In the genomic region with DNA sequence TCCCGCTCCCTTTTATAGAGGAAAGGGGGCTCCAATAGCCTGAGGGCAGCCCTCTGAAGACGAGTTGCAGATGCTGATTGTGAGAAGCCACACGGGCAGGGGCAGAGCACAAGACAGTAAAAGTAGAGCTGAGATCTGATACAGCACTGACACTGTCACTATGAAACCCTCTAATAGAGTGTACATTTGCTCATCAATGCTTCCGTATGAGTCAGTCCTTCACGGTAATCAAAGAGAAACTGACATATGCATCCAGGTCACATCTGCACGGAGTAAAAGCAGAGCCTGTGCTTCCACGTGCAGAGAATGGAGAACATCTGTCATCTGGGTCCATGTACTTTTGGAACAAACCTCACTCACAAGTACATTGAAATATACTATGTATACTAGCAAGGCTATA, we compare ENCODE assay signal across 1 cellular context.
TF ChIP-seq lines count a peak whose summit lies in the region.

No MANE protein-coding gene starts in this region.

TF ChIP-seq in GM23338, 12 proteins besides CTCF, POLR2A, EP300 and RAD21 (continued from another document):
- TF ChIP-seq REST (IDR thresholded peaks at IDR 0.05; ENCODE audit: unreplicated experiment) (no peak), JUNB (IDR thresholded peaks at IDR 0.05; ENCODE audit: unreplicated experiment) (no peak), NANOG (IDR thresholded peaks at IDR 0.05; ENCODE audit: borderline replicate concordance) (no peak), ZNF114 (CRISPR knock-in tag; IDR thresholded peaks at IDR 0.05) (no peak), EZH2phosphoT487 (IDR thresholded peaks at IDR 0.05; ENCODE audit: unreplicated experiment) (no peak), CREB1 (CRISPR knock-in tag; IDR thresholded peaks at IDR 0.05; ENCODE audit: low read depth) (no peak), ZNF331 (CRISPR knock-in tag; IDR thresholded peaks at IDR 0.05; ENCODE audit: low read depth) (no peak)
- TF ChIP-seq, protein P1, sequence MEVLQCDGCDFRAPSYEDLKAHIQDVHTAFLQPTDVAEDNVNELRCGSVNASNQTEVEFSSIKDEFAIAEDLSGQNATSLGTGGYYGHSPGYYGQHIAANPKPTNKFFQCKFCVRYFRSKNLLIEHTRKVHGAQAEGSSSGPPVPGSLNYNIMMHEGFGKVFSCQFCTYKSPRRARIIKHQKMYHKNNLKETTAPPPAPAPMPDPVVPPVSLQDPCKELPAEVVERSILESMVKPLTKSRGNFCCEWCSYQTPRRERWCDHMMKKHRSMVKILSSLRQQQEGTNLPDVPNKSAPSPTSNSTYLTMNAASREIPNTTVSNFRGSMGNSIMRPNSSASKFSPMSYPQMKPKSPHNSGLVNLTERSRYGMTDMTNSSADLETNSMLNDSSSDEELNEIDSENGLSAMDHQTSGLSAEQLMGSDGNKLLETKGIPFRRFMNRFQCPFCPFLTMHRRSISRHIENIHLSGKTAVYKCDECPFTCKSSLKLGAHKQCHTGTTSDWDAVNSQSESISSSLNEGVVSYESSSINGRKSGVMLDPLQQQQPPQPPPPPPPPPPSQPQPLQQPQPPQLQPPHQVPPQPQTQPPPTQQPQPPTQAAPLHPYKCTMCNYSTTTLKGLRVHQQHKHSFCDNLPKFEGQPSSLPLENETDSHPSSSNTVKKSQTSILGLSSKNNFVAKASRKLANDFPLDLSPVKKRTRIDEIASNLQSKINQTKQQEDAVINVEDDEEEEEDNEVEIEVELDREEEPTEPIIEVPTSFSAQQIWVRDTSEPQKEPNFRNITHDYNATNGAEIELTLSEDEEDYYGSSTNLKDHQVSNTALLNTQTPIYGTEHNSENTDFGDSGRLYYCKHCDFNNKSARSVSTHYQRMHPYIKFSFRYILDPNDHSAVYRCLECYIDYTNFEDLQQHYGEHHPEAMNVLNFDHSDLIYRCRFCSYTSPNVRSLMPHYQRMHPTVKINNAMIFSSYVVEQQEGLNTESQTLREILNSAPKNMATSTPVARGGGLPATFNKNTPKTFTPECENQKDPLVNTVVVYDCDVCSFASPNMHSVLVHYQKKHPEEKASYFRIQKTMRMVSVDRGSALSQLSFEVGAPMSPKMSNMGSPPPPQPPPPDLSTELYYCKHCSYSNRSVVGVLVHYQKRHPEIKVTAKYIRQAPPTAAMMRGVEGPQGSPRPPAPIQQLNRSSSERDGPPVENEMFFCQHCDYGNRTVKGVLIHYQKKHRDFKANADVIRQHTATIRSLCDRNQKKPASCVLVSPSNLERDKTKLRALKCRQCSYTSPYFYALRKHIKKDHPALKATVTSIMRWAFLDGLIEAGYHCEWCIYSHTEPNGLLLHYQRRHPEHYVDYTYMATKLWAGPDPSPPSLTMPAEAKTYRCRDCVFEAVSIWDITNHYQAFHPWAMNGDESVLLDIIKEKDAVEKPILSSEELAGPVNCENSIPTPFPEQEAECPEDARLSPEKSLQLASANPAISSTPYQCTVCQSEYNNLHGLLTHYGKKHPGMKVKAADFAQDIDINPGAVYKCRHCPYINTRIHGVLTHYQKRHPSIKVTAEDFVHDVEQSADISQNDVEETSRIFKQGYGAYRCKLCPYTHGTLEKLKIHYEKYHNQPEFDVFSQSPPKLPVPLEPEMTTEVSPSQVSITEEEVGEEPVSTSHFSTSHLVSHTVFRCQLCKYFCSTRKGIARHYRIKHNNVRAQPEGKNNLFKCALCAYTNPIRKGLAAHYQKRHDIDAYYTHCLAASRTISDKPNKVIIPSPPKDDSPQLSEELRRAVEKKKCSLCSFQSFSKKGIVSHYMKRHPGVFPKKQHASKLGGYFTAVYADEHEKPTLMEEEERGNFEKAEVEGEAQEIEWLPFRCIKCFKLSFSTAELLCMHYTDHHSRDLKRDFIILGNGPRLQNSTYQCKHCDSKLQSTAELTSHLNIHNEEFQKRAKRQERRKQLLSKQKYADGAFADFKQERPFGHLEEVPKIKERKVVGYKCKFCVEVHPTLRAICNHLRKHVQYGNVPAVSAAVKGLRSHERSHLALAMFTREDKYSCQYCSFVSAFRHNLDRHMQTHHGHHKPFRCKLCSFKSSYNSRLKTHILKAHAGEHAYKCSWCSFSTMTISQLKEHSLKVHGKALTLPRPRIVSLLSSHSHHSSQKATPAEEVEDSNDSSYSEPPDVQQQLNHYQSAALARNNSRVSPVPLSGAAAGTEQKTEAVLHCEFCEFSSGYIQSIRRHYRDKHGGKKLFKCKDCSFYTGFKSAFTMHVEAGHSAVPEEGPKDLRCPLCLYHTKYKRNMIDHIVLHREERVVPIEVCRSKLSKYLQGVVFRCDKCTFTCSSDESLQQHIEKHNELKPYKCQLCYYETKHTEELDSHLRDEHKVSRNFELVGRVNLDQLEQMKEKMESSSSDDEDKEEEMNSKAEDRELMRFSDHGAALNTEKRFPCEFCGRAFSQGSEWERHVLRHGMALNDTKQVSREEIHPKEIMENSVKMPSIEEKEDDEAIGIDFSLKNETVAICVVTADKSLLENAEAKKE (CRISPR knock-in tag; IDR thresholded peaks at IDR 0.05) = no peak
- TF ChIP-seq, protein P2, sequence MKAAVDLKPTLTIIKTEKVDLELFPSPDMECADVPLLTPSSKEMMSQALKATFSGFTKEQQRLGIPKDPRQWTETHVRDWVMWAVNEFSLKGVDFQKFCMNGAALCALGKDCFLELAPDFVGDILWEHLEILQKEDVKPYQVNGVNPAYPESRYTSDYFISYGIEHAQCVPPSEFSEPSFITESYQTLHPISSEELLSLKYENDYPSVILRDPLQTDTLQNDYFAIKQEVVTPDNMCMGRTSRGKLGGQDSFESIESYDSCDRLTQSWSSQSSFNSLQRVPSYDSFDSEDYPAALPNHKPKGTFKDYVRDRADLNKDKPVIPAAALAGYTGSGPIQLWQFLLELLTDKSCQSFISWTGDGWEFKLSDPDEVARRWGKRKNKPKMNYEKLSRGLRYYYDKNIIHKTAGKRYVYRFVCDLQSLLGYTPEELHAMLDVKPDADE (IDR thresholded peaks at IDR 0.05) = no peak
